In genomic region chr3:31992995-31993394, GRCh38 we compare ENCODE assay signal across 2 cellular contexts. TPM values are rescaled to one million over a fixed set of nuclear protein-coding genes. Genes with fewer than 3 reads are reported as not detected.
"Had no signal": no experiment of that assay in that cellular context is flagged by ENCODE, and none has a peak within 500 bp of the region (broad histone marks: within the 10 kb centered on the region; RNA-seq: fewer than 3 reads in every experiment).

No MANE protein-coding gene starts in this region.

RNA-seq across cellular contexts. Expression of gene ZNF860, which starts 11.4 kb away (rescaled TPM):
- total RNA-seq: natural killer cell treated with Interleukin-12 subunit alpha and Interleukin-12 subunit beta and Interleukin-15 and Interleukin-18, amount 100 ng/mL, for 72 hours; psoas muscle had no signal
